In genomic region chr18:45690975-45691815, GRCh38 we compare ENCODE assay signal across 9 cellular contexts. TPM values are rescaled to one million over a fixed set of nuclear protein-coding genes. Genes with fewer than 3 reads are reported as not detected.
DNase-seq lines count a peak whose midpoint lies in the region; ATAC-seq and TF ChIP-seq lines count a peak whose summit lies in the region.
"Had no signal": no experiment of that assay in that cellular context is flagged by ENCODE, and none has a peak within 500 bp of the region (broad histone marks: within the 10 kb centered on the region; RNA-seq: fewer than 3 reads in every experiment).

No MANE protein-coding gene starts in this region.

- H3K9me2 ChIP-seq in hepatocyte (replicated peaks; ENCODE audit: insufficient read depth): no peaks in the 10 kb centered on the region

- no peaks in the 10 kb centered on the region for H3K79me2 ChIP-seq in hepatocyte

- H4K20me1 ChIP-seq in hepatocyte (ENCODE audit: insufficient read depth, poor library complexity, severe bottlenecking): no peaks in the 10 kb centered on the region

- H2AFZ ChIP-seq in hepatocyte: no peak overlapping the region

- H3K27ac Mint-ChIP-seq in T-helper 17 cell: no peak overlapping the region

- peaks cover 38% of the 10 kb centered on the region for H3K4me1 Mint-ChIP-seq in T-helper 17 cell

- no peak overlapping the region for H3K27ac ChIP-seq in hepatocyte
- H3K27ac ChIP-seq: epithelial cell of prostate had no signal

- H3K4me3 ChIP-seq in astrocyte of the cerebellum (ENCODE audit: low read depth, low read length): no peak overlapping the region
- no peak overlapping the region for H3K4me3 ChIP-seq in hepatocyte

- H3K36me3 ChIP-seq in hepatocyte (replicated peaks; ENCODE audit: insufficient read depth, low read depth): no peaks in the 10 kb centered on the region

- peak; percentile 72 for DNase-seq in GM10248 (ENCODE audit: extremely low spot score)
- peak; percentile 71 for DNase-seq in NCI-H1105 treated with DMSO at 0.1 percent for 48 hours (lab: John Stamatoyannopoulos, UW)
- peak; percentile 52 to 70 (median 54) for DNase-seq in T-helper 17 cell
- peak; percentile 72 for DNase-seq in astrocyte of the cerebellum (ENCODE audit: low read depth)
- DNase-seq in hepatocyte (ENCODE audit: low spot score): peak; percentile 86
- DNase-seq in sciatic nerve (ENCODE audit: low spot score): peak; percentile 90

- TF ChIP-seq CTCF in GM10248 (IDR thresholded peaks at IDR 0.05; ENCODE audit: control extremely low read depth, extremely low read depth, low read depth, missing control alignments) (peak; percentile 86), astrocyte of the cerebellum (IDR thresholded peaks at IDR 0.05; ENCODE audit: low read depth, low read length, missing control alignments) (peak; percentile 78), hepatocyte (IDR thresholded peaks at IDR 0.05; ENCODE audit: poor library complexity) (peak; percentile 86)

- CTCF ChIA-PET in GM10248 (lab: Yijun Ruan, JAX): interaction anchor here (0.7 to 7.6 kb wide), 8 partner anchors 21 to 383 kb away, joined by 3 to 86 read pairs (median 4); partner anchors contain the start of gene PSTPIP2

- in situ Hi-C loops in astrocyte of the cerebellum (cut with HindIII; ENCODE audit: low sequenced_read_pairs): no loop called here

- peaks cover 4% of the 10 kb centered on the region for H3K4me1 ChIP-seq in hepatocyte (ENCODE audit: insufficient read depth)

- WGBS in hepatocyte (ENCODE audit: low lambda C conversion rate, missing lambda C conversion rate): 22% methylated on average over 12 of the region's 12 CpGs

- intact Hi-C loops in sciatic nerve (cut with DNase I): loop anchor here (10.0 kb wide), 1 partner anchor 284 kb away; no protein-coding TSS in a partner anchor

- no peaks in the 10 kb centered on the region for H3K36me3 Mint-ChIP-seq in T-helper 17 cell (ENCODE audit: low read depth)

- no peak overlapping the region for H3K4me3 Mint-ChIP-seq in T-helper 17 cell

- H3K27me3 ChIP-seq in hepatocyte: no peaks in the 10 kb centered on the region

- POLR2A ChIA-PET in GM10248 (lab: Yijun Ruan, JAX): no interaction called here

- H3K9me3 ChIP-seq in T-helper 17 cell (ENCODE audit: control insufficient read depth, low read length, poor library complexity, severe bottlenecking) (no peaks in the 10 kb centered on the region), hepatocyte (ENCODE audit: low read depth) (no peaks in the 10 kb centered on the region)

- no peak overlapping the region for H3K4me2 ChIP-seq in hepatocyte

- ATAC-seq in T-helper 17 cell (no peak), sciatic nerve (peak; percentile 90), GM18520 (IDR thresholded peaks at IDR 0.05; ENCODE audit: unreplicated experiment) (no peak), GM21529 (IDR thresholded peaks at IDR 0.05; ENCODE audit: unreplicated experiment) (no peak)

- peaks cover 5% of the 10 kb centered on the region for H3K27me3 Mint-ChIP-seq in T-helper 17 cell

RNA-seq across cellular contexts. Expression of gene SLC14A1, which starts 32.8 kb away (rescaled TPM):
- total RNA-seq in T-helper 17 cell (1 to 10 TPM; 8.0 to 9.8 TPM), hepatocyte (0.88 and 4.1 TPM in 2 replicates), sciatic nerve (5.5 TPM)
- polyA plus RNA-seq in hepatocyte: 0.81 and 0.98 TPM in 2 replicates
